1 cellular context compared by ENCODE assay signal in the genomic region with DNA sequence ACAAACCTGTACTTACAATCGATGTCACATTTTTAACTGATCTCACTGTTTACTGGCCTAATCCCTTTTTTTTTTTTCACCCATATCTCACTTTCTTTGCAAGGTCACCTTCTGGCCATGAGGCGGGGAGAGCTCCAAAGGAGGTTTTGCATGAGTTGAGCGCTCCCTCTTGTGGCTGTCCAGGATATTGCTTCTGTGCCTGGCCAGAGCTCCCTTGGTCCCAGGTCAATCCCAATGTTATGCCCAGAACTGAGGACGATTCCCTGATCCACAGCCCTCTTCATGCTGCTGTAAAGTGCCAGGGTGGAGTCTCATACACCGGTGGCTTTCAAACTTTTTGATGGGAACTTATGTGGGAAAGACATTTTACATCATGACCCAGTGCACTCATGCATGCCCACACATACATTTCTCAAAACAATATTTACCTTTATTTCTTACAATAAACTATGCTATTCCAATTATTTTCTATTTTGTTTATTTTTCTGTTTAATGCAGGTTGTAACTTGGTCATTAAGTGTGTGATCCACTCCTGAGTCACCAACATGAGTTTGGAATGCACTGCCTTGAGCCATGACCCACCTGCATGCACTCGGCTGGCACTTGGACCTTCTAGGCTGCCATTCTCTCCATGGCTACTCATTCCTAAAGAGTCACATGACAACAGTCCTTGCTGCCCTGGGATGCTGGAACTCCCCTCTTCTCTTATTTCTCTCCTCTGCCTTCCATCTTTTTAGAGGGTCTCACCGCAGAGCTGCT.
A peak's percentile ranks its signal among the peaks of the same experiment; 100 is the strongest.
TF ChIP-seq lines count a peak whose summit lies in the region.

No MANE protein-coding gene starts in this region.

TF ChIP-seq in H1, 55 proteins besides CTCF, POLR2A, EP300 and RAD21:
- TF ChIP-seq JUN (IDR thresholded peaks at IDR 0.05; ENCODE audit: low read depth, low read length) (no peak), MAX (IDR thresholded peaks at IDR 0.05) (peak; percentile 68; the same call in 1 of the 2 replicates)
